Comparison of ENCODE assay signal across 1 cellular context in genomic region chr2:105038383-105039061, GRCh38.
TF ChIP-seq lines count a peak whose summit lies in the region.

No MANE protein-coding gene starts in this region.

TF ChIP-seq in HepG2, 621 proteins besides CTCF, POLR2A, EP300 and RAD21 (continued from another document):
- TF ChIP-seq ASH2L (IDR thresholded peaks at IDR 0.05; ENCODE audit: insufficient read length, low read depth, low read length) (peak; percentile 47), FOXA1 (IDR thresholded peaks at IDR 0.05) (no peak), FOXA1 (CRISPR knock-in tag; IDR thresholded peaks at IDR 0.05) (no peak), ZNF879 (CRISPR knock-in tag; IDR thresholded peaks at IDR 0.05) (no peak), HHEX (CRISPR knock-in tag; IDR thresholded peaks at IDR 0.05) (no peak), ZNF891 (CRISPR knock-in tag; IDR thresholded peaks at IDR 0.05) (0 out of 2 replicates have a peak, but pooled peaks have one; percentile 3), ELF1 (CRISPR knock-in tag; IDR thresholded peaks at IDR 0.05) (no peak), SIN3B (IDR thresholded peaks at IDR 0.05; ENCODE audit: low read length) (no peak), RFXANK (CRISPR knock-in tag; IDR thresholded peaks at IDR 0.05) (no peak), POLR2AphosphoS2 (IDR thresholded peaks at IDR 0.05; ENCODE audit: low read depth, low read length) (no peak), MXI1 (IDR thresholded peaks at IDR 0.05; ENCODE audit: borderline replicate concordance, low read depth, low read length) (no peak), ZBTB34 (CRISPR knock-in tag; IDR thresholded peaks at IDR 0.05) (0 out of 2 replicates have a peak, but pooled peaks have one; percentile 5), PTBP1 (IDR thresholded peaks at IDR 0.05; ENCODE audit: low read depth, low read length, poor library complexity, severe bottlenecking) (no peak), RARG (CRISPR knock-in tag; IDR thresholded peaks at IDR 0.05; ENCODE audit: low read depth) (no peak), PAF1 (CRISPR knock-in tag; IDR thresholded peaks at IDR 0.05) (no peak), CREB3 (CRISPR knock-in tag; IDR thresholded peaks at IDR 0.05) (no peak), HDAC2 (CRISPR knock-in tag; IDR thresholded peaks at IDR 0.05) (no peak), ZNF609 (CRISPR knock-in tag; IDR thresholded peaks at IDR 0.05; ENCODE audit: borderline replicate concordance) (no peak), MAFF (IDR thresholded peaks at IDR 0.05; ENCODE audit: low read depth, low read length) (no peak), ZNF605 (CRISPR knock-in tag; IDR thresholded peaks at IDR 0.05) (peak; percentile 17; the same call in 1 of the 2 replicates), AGO2 (optimal IDR thresholded peaks at IDR 0.05; ENCODE audit: low read depth, low read length) (no peak), GATA4 (IDR thresholded peaks at IDR 0.05; ENCODE audit: borderline replicate concordance, low read depth) (no peak)
TF ChIP-seq in HepG2: peak in this region for 32.
